In the genomic region with DNA sequence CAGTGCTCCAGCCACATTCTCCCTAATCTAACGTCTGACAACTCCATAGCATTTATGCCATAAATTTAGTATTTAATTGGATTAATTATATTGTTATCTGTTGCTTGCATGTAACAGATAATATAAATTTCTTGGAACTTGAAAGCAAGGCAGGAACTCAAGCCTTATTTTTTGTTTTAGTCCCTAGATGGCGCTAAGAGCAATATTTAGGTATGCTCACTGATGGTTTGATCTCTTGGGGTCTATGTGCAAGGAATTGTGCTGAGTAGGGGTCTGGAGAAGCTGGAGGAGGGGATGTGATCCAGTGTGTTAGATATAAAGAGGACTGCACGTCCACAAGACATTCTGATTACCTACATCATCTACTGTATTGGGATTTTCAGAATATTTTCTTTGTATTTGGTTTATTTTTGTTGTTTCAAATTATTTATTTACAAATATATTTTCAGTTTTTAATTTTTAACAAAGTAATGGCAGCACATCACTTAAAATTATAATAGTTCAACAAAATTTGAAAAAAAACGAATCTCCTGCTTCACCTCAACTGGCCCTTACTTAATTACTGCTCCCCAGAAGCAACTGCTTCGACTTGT, we compare ENCODE assay signal across 10 cellular contexts. TPM values are rescaled to one million over a fixed set of nuclear protein-coding genes. Genes with fewer than 3 reads are reported as not detected.
DNase-seq lines count a peak whose midpoint lies in the region; ATAC-seq and TF ChIP-seq lines count a peak whose summit lies in the region.
"Had no signal": no experiment of that assay in that cellular context is flagged by ENCODE, and none has a peak within 500 bp of the region (broad histone marks: within the 10 kb centered on the region; RNA-seq: fewer than 3 reads in every experiment).

No MANE protein-coding gene starts in this region.

- CTCF ChIA-PET in activated CD8-positive, alpha-beta T cell treated with anti-CD3 and anti-CD28 coated beads for 36 hours (lab: Charles Lee) = interaction anchor here (0.8 to 1.2 kb wide), 2 partner anchors 9 to 10 kb away, joined by 4 read pairs; no protein-coding TSS in a partner anchor
- CTCF ChIA-PET in activated CD8-positive, alpha-beta T cell treated with anti-CD3 and anti-CD28 coated beads, Interleukin-2, amount 10 ng/mL, durations not matched to agents 7 days and 5 days (lab: Charles Lee) = interaction anchor here (1.4 kb wide), 1 partner anchor 99 kb away, joined by 3 read pairs; no protein-coding TSS in a partner anchor

- no peak for DNase-seq in activated CD8-positive, alpha-beta T cell treated with anti-CD3 and anti-CD28 coated beads for 36 hours
- no peak for DNase-seq in activated CD8-positive, alpha-beta T cell treated with anti-CD3 and anti-CD28 coated beads, Interleukin-2, amount 10 ng/mL, durations not matched to agents 7 days and 5 days
- DNase-seq in NCI-H1694 (lab: John Stamatoyannopoulos, UW) (peak; percentile 20), chondrocyte (ENCODE audit: low spot score) (no peak), renal cortical epithelial cell (ENCODE audit: low read depth) (peak; percentile 30), UCSD-AML1 (lab: John Stamatoyannopoulos, UW; ENCODE audit: unreplicated experiment) (no peak), NK-92 (lab: John Stamatoyannopoulos, UW; ENCODE audit: unreplicated experiment) (no peak)
- DNase-seq: activated naive CD4-positive, alpha-beta T cell; naive thymus-derived CD8-positive, alpha-beta T cell had no signal

- intact Hi-C loops in activated CD8-positive, alpha-beta T cell treated with anti-CD3 and anti-CD28 coated beads for 36 hours (cut with micrococcal nuclease) = no loop called here

- H3K4me1 Mint-ChIP-seq in activated CD8-positive, alpha-beta T cell treated with anti-CD3 and anti-CD28 coated beads for 36 hours (ENCODE audit: low read depth) = no peaks in the 10 kb centered on the region
- no peaks in the 10 kb centered on the region for H3K4me1 Mint-ChIP-seq in activated CD8-positive, alpha-beta T cell treated with anti-CD3 and anti-CD28 coated beads, Interleukin-2, amount 10 ng/mL, durations not matched to agents 7 days and 5 days (ENCODE audit: low read depth)
- peaks cover 5% of the 10 kb centered on the region for H3K4me1 Mint-ChIP-seq in chondrocyte (ENCODE audit: low read depth)
- H3K4me1 Mint-ChIP-seq: naive thymus-derived CD8-positive, alpha-beta T cell had no signal

- H3K27me3 Mint-ChIP-seq in activated CD8-positive, alpha-beta T cell treated with anti-CD3 and anti-CD28 coated beads for 36 hours = peaks cover 11% of the 10 kb centered on the region
- H3K27me3 Mint-ChIP-seq in activated CD8-positive, alpha-beta T cell treated with anti-CD3 and anti-CD28 coated beads, Interleukin-2, amount 10 ng/mL, durations not matched to agents 7 days and 5 days (ENCODE audit: low read depth) = peaks cover 4% of the 10 kb centered on the region
- H3K27me3 Mint-ChIP-seq in chondrocyte (ENCODE audit: low read depth) = no peaks in the 10 kb centered on the region

- no peak for ATAC-seq in activated CD8-positive, alpha-beta T cell treated with anti-CD3 and anti-CD28 coated beads for 36 hours
- ATAC-seq in activated CD8-positive, alpha-beta T cell treated with anti-CD3 and anti-CD28 coated beads, Interleukin-2, amount 10 ng/mL, durations not matched to agents 7 days and 5 days = no peak
- ATAC-seq in GM21825 (IDR thresholded peaks at IDR 0.05; ENCODE audit: unreplicated experiment) = no peak
- ATAC-seq: naive thymus-derived CD8-positive, alpha-beta T cell had no signal

- POLR2A ChIA-PET in activated CD8-positive, alpha-beta T cell treated with anti-CD3 and anti-CD28 coated beads for 36 hours (lab: Charles Lee) = interaction anchor here (0.6 kb wide), 1 partner anchor 32 kb away, joined by 3 read pairs; the partner anchor contains the start of gene KATNAL2
- POLR2A ChIA-PET in activated CD8-positive, alpha-beta T cell treated with anti-CD3 and anti-CD28 coated beads, Interleukin-2, amount 10 ng/mL, durations not matched to agents 7 days and 5 days (lab: Charles Lee) = no interaction called here

- no peaks in the 10 kb centered on the region for H3K9me3 Mint-ChIP-seq in activated CD8-positive, alpha-beta T cell treated with anti-CD3 and anti-CD28 coated beads for 36 hours
- no peaks in the 10 kb centered on the region for H3K9me3 Mint-ChIP-seq in activated CD8-positive, alpha-beta T cell treated with anti-CD3 and anti-CD28 coated beads, Interleukin-2, amount 10 ng/mL, durations not matched to agents 7 days and 5 days (ENCODE audit: insufficient read depth)
- H3K9me3 Mint-ChIP-seq in chondrocyte (ENCODE audit: low read depth) = no peaks in the 10 kb centered on the region
- H3K9me3 Mint-ChIP-seq: naive thymus-derived CD8-positive, alpha-beta T cell had no signal

- no peak overlapping the region for H3K27ac Mint-ChIP-seq in activated CD8-positive, alpha-beta T cell treated with anti-CD3 and anti-CD28 coated beads for 36 hours
- no peak overlapping the region for H3K27ac Mint-ChIP-seq in activated CD8-positive, alpha-beta T cell treated with anti-CD3 and anti-CD28 coated beads, Interleukin-2, amount 10 ng/mL, durations not matched to agents 7 days and 5 days
- no peak overlapping the region for H3K27ac Mint-ChIP-seq in chondrocyte (ENCODE audit: unreplicated experiment)
- H3K27ac Mint-ChIP-seq: naive thymus-derived CD8-positive, alpha-beta T cell had no signal

- H3K36me3 Mint-ChIP-seq in activated CD8-positive, alpha-beta T cell treated with anti-CD3 and anti-CD28 coated beads for 36 hours (ENCODE audit: low read depth) = no peaks in the 10 kb centered on the region
- H3K36me3 Mint-ChIP-seq in activated CD8-positive, alpha-beta T cell treated with anti-CD3 and anti-CD28 coated beads, Interleukin-2, amount 10 ng/mL, durations not matched to agents 7 days and 5 days (ENCODE audit: low read depth) = no peaks in the 10 kb centered on the region
- H3K36me3 Mint-ChIP-seq in chondrocyte (ENCODE audit: low read depth) = peaks cover 1% of the 10 kb centered on the region
- H3K36me3 Mint-ChIP-seq: naive thymus-derived CD8-positive, alpha-beta T cell had no signal

- peak; percentile 53 for TF ChIP-seq CTCF in activated CD8-positive, alpha-beta T cell treated with anti-CD3 and anti-CD28 coated beads for 36 hours (IDR thresholded peaks at IDR 0.05)
- peak; percentile 80 for TF ChIP-seq CTCF in chondrocyte (IDR thresholded peaks at IDR 0.05)

- H3K4me3 Mint-ChIP-seq in activated CD8-positive, alpha-beta T cell treated with anti-CD3 and anti-CD28 coated beads for 36 hours = no peak overlapping the region
- no peak overlapping the region for H3K4me3 Mint-ChIP-seq in activated CD8-positive, alpha-beta T cell treated with anti-CD3 and anti-CD28 coated beads, Interleukin-2, amount 10 ng/mL, durations not matched to agents 7 days and 5 days
- H3K4me3 Mint-ChIP-seq in chondrocyte (ENCODE audit: unreplicated experiment) = no peak overlapping the region

RNA-seq across cellular contexts. Expression of gene KATNAL2, which starts 32.8 kb away (rescaled TPM):
- total RNA-seq in activated CD8-positive, alpha-beta T cell treated with anti-CD3 and anti-CD28 coated beads for 36 hours = 1 to 10 TPM in 1 of 2 experiments, under 1 TPM in 1; 0.58 to 1.3 TPM
- under 1 TPM; 0.34 to 0.76 TPM for total RNA-seq in activated CD8-positive, alpha-beta T cell treated with anti-CD3 and anti-CD28 coated beads, Interleukin-2, amount 10 ng/mL, durations not matched to agents 7 days and 5 days
- total RNA-seq in chondrocyte (5.8 to 9.3 TPM (median 7.4 TPM) in 3 replicates), renal cortical epithelial cell (0.52 and 10.3 TPM in 2 replicates)

RNA-seq across cellular contexts. Expression of gene PIAS2, which starts 32.9 kb away (rescaled TPM):
- total RNA-seq in activated CD8-positive, alpha-beta T cell treated with anti-CD3 and anti-CD28 coated beads for 36 hours = 10 to 100 TPM; 26.9 to 29.8 TPM
- 10 to 100 TPM; 25.7 to 26.0 TPM for total RNA-seq in activated CD8-positive, alpha-beta T cell treated with anti-CD3 and anti-CD28 coated beads, Interleukin-2, amount 10 ng/mL, durations not matched to agents 7 days and 5 days
- total RNA-seq in chondrocyte (35.9 to 43.6 TPM (median 36.2 TPM) in 3 replicates), renal cortical epithelial cell (10.6 and 36.4 TPM in 2 replicates)

Comparison
In these comparisons a context has a peak if more than half of its experiments do, and no peak if none do; other contexts are left out.
1. DNase-seq: peak in NCI-H1694 (single experiment) and renal cortical epithelial cell (single experiment); none in activated CD8-positive, alpha-beta T cell treated with anti-CD3 and anti-CD28 coated beads for 36 hours (single experiment), activated CD8-positive, alpha-beta T cell treated with anti-CD3 and anti-CD28 coated beads, Interleukin-2, amount 10 ng/mL, durations not matched to agents 7 days and 5 days (single experiment), chondrocyte (single experiment), UCSD-AML1 (single experiment) and NK-92 (single experiment).